26 cellular contexts compared by ENCODE assay signal in genomic region chr1:230314142-230314470, GRCh38.
"Had no signal": no experiment of that assay in that cellular context is flagged by ENCODE, and none has a peak within 500 bp of the region (broad histone marks: within the 10 kb centered on the region; RNA-seq: fewer than 3 reads in every experiment).

No MANE protein-coding gene starts in this region.

- DNase-seq: activated CD4-positive, alpha-beta memory T cell treated with anti-CD3 and anti-CD28 coated beads for 36 hours; activated CD4-positive, alpha-beta T cell treated with anti-CD3 and anti-CD28 coated beads for 36 hours; activated CD4-positive, alpha-beta T cell treated with anti-CD3 and anti-CD28 coated beads, Interleukin-2, amount 10 ng/mL, durations not matched to agents 24 days and 14 days; activated CD4-positive, CD25-positive, alpha-beta regulatory T cell; activated CD4-positive, CD25-positive, alpha-beta regulatory T cell treated with anti-CD3 and anti-CD28 coated beads, Interleukin-2, amount 50 U/mL, for 72 hours; activated CD8-positive, alpha-beta memory T cell treated with anti-CD3 and anti-CD28 coated beads, Interleukin-2, amount 50 U/mL, for 48 hours; activated gamma-delta T cell; activated naive CD4-positive, alpha-beta T cell; activated naive CD4-positive, alpha-beta T cell treated with anti-CD3 and anti-CD28 coated beads, Interleukin-2, amount 10 ng/mL, durations not matched to agents 7 days and 5 days; activated naive CD8-positive, alpha-beta T cell treated with anti-CD3 and anti-CD28 coated beads, Interleukin-2, amount 10 ng/mL, durations not matched to agents 7 days and 5 days; activated T-cell treated with anti-CD3 and anti-CD28 coated beads for 4 hours; activated T-cell treated with anti-CD3 and anti-CD28 coated beads, Interleukin-2, amount 50 U/mL, for 24 hours; activated T-cell treated with anti-CD3 and anti-CD28 coated beads, Interleukin-2, amount 50 U/mL, for 72 hours; anterior cingulate cortex; brain microvascular endothelial cell; caudate nucleus; colonic mucosa; effector memory CD4-positive, alpha-beta T cell; endodermal cell; erythroblast; foreskin keratinocyte; gastrocnemius medialis; glutamatergic neuron; T-helper 2 cell had no signal

- H3K27me3 ChIP-seq: brain microvascular endothelial cell, colonic mucosa, foreskin keratinocyte, gastrocnemius medialis had no signal

- H3K27ac ChIP-seq: brain microvascular endothelial cell, colonic mucosa, esophagus muscularis mucosa, foreskin keratinocyte, gastrocnemius medialis had no signal

- H3K36me3 ChIP-seq: brain microvascular endothelial cell, colonic mucosa, esophagus muscularis mucosa, gastrocnemius medialis had no signal

- H3K9me3 ChIP-seq: colonic mucosa, esophagus muscularis mucosa, gastrocnemius medialis had no signal

- H3K4me1 ChIP-seq: colonic mucosa, foreskin keratinocyte had no signal

- H3K4me3 ChIP-seq: colonic mucosa, esophagus muscularis mucosa, gastrocnemius medialis had no signal

- ATAC-seq: activated CD4-positive, alpha-beta T cell treated with anti-CD3 and anti-CD28 coated beads for 36 hours; activated naive CD4-positive, alpha-beta T cell treated with anti-CD3 and anti-CD28 coated beads, Interleukin-2, amount 50 U/mL, for 72 hours; activated T-cell treated with anti-CD3 and anti-CD28 coated beads, Interleukin-2, amount 50 U/mL, for 72 hours; foreskin keratinocyte; gastrocnemius medialis had no signal
